Comparison of ENCODE assay signal across 28 cellular contexts in genomic region chr1:174080819-174081218, GRCh38.
"Had no signal": no experiment of that assay in that cellular context is flagged by ENCODE, and none has a peak within 500 bp of the region (broad histone marks: within the 10 kb centered on the region; RNA-seq: fewer than 3 reads in every experiment).

No MANE protein-coding gene starts in this region.

- ATAC-seq: activated CD4-positive, alpha-beta T cell treated with anti-CD3 and anti-CD28 coated beads for 36 hours; activated CD8-positive, alpha-beta memory T cell treated with anti-CD3 and anti-CD28 coated beads, Interleukin-2, amount 10 ng/mL, durations not matched to agents 7 days and 5 days; activated CD8-positive, alpha-beta T cell treated with anti-CD3 and anti-CD28 coated beads, Interleukin-2, amount 10 ng/mL, durations not matched to agents 7 days and 5 days; activated naive CD4-positive, alpha-beta T cell treated with anti-CD3 and anti-CD28 coated beads, Interleukin-2, amount 50 U/mL, for 72 hours; activated T-cell treated with anti-CD3 and anti-CD28 coated beads, Interleukin-2, amount 50 U/mL, for 72 hours; heart right ventricle; left lung; sciatic nerve; stimulated activated effector memory CD8-positive, alpha-beta T cell treated with anti-CD3 and anti-CD28 coated beads, Interleukin-12 subunit alpha, Interleukin-12 subunit beta, amount 100 ng/mL, for 72 hours had no signal

- H3K27me3 Mint-ChIP-seq: central memory CD8-positive, alpha-beta T cell; dendritic cell treated with granulocyte-macrophage colony-stimulating factor and Interleukin-4, amounts not matched to agents 40 ng/mL and 50 ng/mL, for 4 days; progenitor cell of endocrine pancreas had no signal

- H3K9me3 ChIP-seq: esophagus squamous epithelium, left lung, ovary, thoracic aorta, upper lobe of left lung had no signal

- H3K36me3 ChIP-seq: esophagus squamous epithelium, heart right ventricle, left lung, ovary, thoracic aorta, upper lobe of left lung had no signal

- H3K9me3 Mint-ChIP-seq: activated T-cell treated with anti-CD3 and anti-CD28 coated beads, Interleukin-2, amount 50 U/mL, for 72 hours; central memory CD8-positive, alpha-beta T cell; stimulated activated naive CD8-positive, alpha-beta T cell treated with anti-CD3 and anti-CD28 coated beads, Interleukin-15, Interleukin-2, amounts not matched to agents 100 ng/mL and 50 ng/mL, for 24 hours; T-helper 2 cell treated with Interferon-gamma antibody and Interleukin-4, amounts not matched to agents 5 μg/mL and 100 μg/mL, for 36 hours had no signal

- DNase-seq: activated CD4-positive, alpha-beta T cell treated with anti-CD3 and anti-CD28 coated beads for 36 hours; activated CD4-positive, CD25-positive, alpha-beta regulatory T cell; activated CD8-positive, alpha-beta memory T cell treated with anti-CD3 and anti-CD28 coated beads, Interleukin-2, amount 10 ng/mL, durations not matched to agents 7 days and 5 days; activated CD8-positive, alpha-beta T cell treated with anti-CD3 and anti-CD28 coated beads, Interleukin-2, amount 10 ng/mL, durations not matched to agents 7 days and 5 days; activated naive CD4-positive, alpha-beta T cell; activated T-cell treated with anti-CD3 and anti-CD28 coated beads for 4 hours; activated T-cell treated with anti-CD3 and anti-CD28 coated beads, Interleukin-2, amount 50 U/mL, for 72 hours; esophagus squamous epithelium; foreskin melanocyte; heart right ventricle; left lung; ovary; stimulated activated CD4-positive, alpha-beta T cell treated with anti-CD3 and anti-CD28 coated beads, Interleukin-4, amount 100 ng/mL, for 24 hours; upper lobe of left lung had no signal

- H3K36me3 Mint-ChIP-seq: activated CD8-positive, alpha-beta memory T cell treated with anti-CD3 and anti-CD28 coated beads, Interleukin-2, amount 10 ng/mL, durations not matched to agents 7 days and 5 days; stimulated activated effector memory CD8-positive, alpha-beta T cell treated with anti-CD3 and anti-CD28 coated beads, Interleukin-12 subunit alpha, Interleukin-12 subunit beta, amount 100 ng/mL, for 72 hours had no signal

- H3K4me1 ChIP-seq: esophagus squamous epithelium, heart right ventricle, left lung, upper lobe of left lung had no signal

- H3K4me3 ChIP-seq: esophagus squamous epithelium, heart right ventricle, left lung, lung, ovary, skin epidermis, thoracic aorta, upper lobe of left lung had no signal

- H3K4me3 Mint-ChIP-seq: activated CD4-positive, alpha-beta T cell treated with anti-CD3 and anti-CD28 coated beads for 36 hours; activated CD8-positive, alpha-beta memory T cell treated with anti-CD3 and anti-CD28 coated beads, Interleukin-2, amount 10 ng/mL, durations not matched to agents 7 days and 5 days; activated CD8-positive, alpha-beta T cell treated with anti-CD3 and anti-CD28 coated beads, Interleukin-2, amount 10 ng/mL, durations not matched to agents 7 days and 5 days; activated T-cell treated with anti-CD3 and anti-CD28 coated beads, Interleukin-2, amount 50 U/mL, for 72 hours; central memory CD8-positive, alpha-beta T cell; dendritic cell treated with granulocyte-macrophage colony-stimulating factor and Interleukin-4, amounts not matched to agents 40 ng/mL and 50 ng/mL, for 4 days; nephron; stimulated activated effector memory CD8-positive, alpha-beta T cell treated with anti-CD3 and anti-CD28 coated beads, Interleukin-12 subunit alpha, Interleukin-12 subunit beta, amount 100 ng/mL, for 72 hours; stimulated activated naive CD8-positive, alpha-beta T cell treated with anti-CD3 and anti-CD28 coated beads, Interleukin-15, Interleukin-2, amounts not matched to agents 100 ng/mL and 50 ng/mL, for 24 hours; T-helper 2 cell treated with Interferon-gamma antibody and Interleukin-4, amounts not matched to agents 5 μg/mL and 100 μg/mL, for 36 hours had no signal

- H3K27ac Mint-ChIP-seq: activated CD4-positive, alpha-beta T cell treated with anti-CD3 and anti-CD28 coated beads for 36 hours; activated CD8-positive, alpha-beta memory T cell treated with anti-CD3 and anti-CD28 coated beads, Interleukin-2, amount 10 ng/mL, durations not matched to agents 7 days and 5 days; activated CD8-positive, alpha-beta T cell treated with anti-CD3 and anti-CD28 coated beads, Interleukin-2, amount 10 ng/mL, durations not matched to agents 7 days and 5 days; activated naive CD4-positive, alpha-beta T cell treated with anti-CD3 and anti-CD28 coated beads, Interleukin-2, amount 50 U/mL, for 72 hours; activated T-cell treated with anti-CD3 and anti-CD28 coated beads, Interleukin-2, amount 50 U/mL, for 72 hours; dendritic cell treated with granulocyte-macrophage colony-stimulating factor and Interleukin-4, amounts not matched to agents 40 ng/mL and 50 ng/mL, for 4 days; nephron; progenitor cell of endocrine pancreas; stimulated activated effector memory CD8-positive, alpha-beta T cell treated with anti-CD3 and anti-CD28 coated beads, Interleukin-12 subunit alpha, Interleukin-12 subunit beta, amount 100 ng/mL, for 72 hours; stimulated activated naive CD8-positive, alpha-beta T cell treated with anti-CD3 and anti-CD28 coated beads, Interleukin-15, Interleukin-2, amounts not matched to agents 100 ng/mL and 50 ng/mL, for 24 hours; T-helper 2 cell treated with Interferon-gamma antibody and Interleukin-4, amounts not matched to agents 5 μg/mL and 100 μg/mL, for 36 hours had no signal

- FAIRE-seq: bronchial epithelial cell had no signal

- H3K27me3 ChIP-seq: esophagus squamous epithelium, heart right ventricle, left lung, ovary, upper lobe of left lung had no signal

- H3K4me1 Mint-ChIP-seq: activated CD4-positive, alpha-beta T cell treated with anti-CD3 and anti-CD28 coated beads for 36 hours; central memory CD8-positive, alpha-beta T cell; nephron; stimulated activated effector memory CD8-positive, alpha-beta T cell treated with anti-CD3 and anti-CD28 coated beads, Interleukin-12 subunit alpha, Interleukin-12 subunit beta, amount 100 ng/mL, for 72 hours had no signal

- H3K27ac ChIP-seq: epithelial cell of prostate, esophagus squamous epithelium, heart right ventricle, left lung, ovary, skin epidermis, thoracic aorta, upper lobe of left lung had no signal
